In genomic region chr7:137981175-137981574, GRCh38 we compare ENCODE assay signal across 10 cellular contexts. TPM values are rescaled to one million over a fixed set of nuclear protein-coding genes. Genes with fewer than 3 reads are reported as not detected.
DNase-seq lines count a peak whose midpoint lies in the region; TF ChIP-seq lines count a peak whose summit lies in the region.
"Had no signal": no experiment of that assay in that cellular context is flagged by ENCODE, and none has a peak within 500 bp of the region (broad histone marks: within the 10 kb centered on the region; RNA-seq: fewer than 3 reads in every experiment).

No MANE protein-coding gene starts in this region.

- H2AFZ ChIP-seq in trophoblast cell (ENCODE audit: insufficient read depth, low read length, poor library complexity), result no peak overlapping the region

- no peak overlapping the region for H4K12ac ChIP-seq in trophoblast cell (ENCODE audit: low read depth, low read length)

- peaks cover 34% of the 10 kb centered on the region for H3K79me2 ChIP-seq in trophoblast cell (ENCODE audit: control insufficient read depth, insufficient read depth, low read length, poor library complexity)

- no peak overlapping the region for H3K4me2 ChIP-seq in trophoblast cell (ENCODE audit: low read length)

- peaks cover 25% of the 10 kb centered on the region for H3K36me3 ChIP-seq in brain microvascular endothelial cell (replicated peaks)
- peaks cover 9 to 11% of the 10 kb centered on the region in 2 experiments for H3K36me3 ChIP-seq in trophoblast cell (ENCODE audit: control insufficient read depth in 1 of 2, insufficient read depth in 2 of 2, low read length in 2 of 2)
- H3K36me3 ChIP-seq: HAP-1 had no signal

- no peak overlapping the region for H2BK120ac ChIP-seq in trophoblast cell (ENCODE audit: insufficient read depth, low read length, poor library complexity)

- no peak overlapping the region for H3K23ac ChIP-seq in trophoblast cell (ENCODE audit: low read length)

- TF ChIP-seq CTCF in AG10803 (conservative IDR thresholded peaks at IDR 0.05; ENCODE audit: low read length), result no peak
- TF ChIP-seq CTCF in brain microvascular endothelial cell (IDR thresholded peaks at IDR 0.05; ENCODE audit: low read depth, low read length, missing control alignments), result no peak
- no peak for TF ChIP-seq CTCF in GM13977 (IDR thresholded peaks at IDR 0.05; ENCODE audit: extremely low read depth, insufficient read depth, missing control alignments)

- no peaks in the 10 kb centered on the region for H3K9me3 ChIP-seq in trophoblast cell (ENCODE audit: insufficient read depth, low read depth, low read length)
- H3K9me3 ChIP-seq: HAP-1 had no signal

- H3K14ac ChIP-seq in trophoblast cell (ENCODE audit: low read length), result no peak overlapping the region

- peaks cover 16% of the 10 kb centered on the region for H3K79me1 ChIP-seq in trophoblast cell (ENCODE audit: low read length)

- no peak overlapping the region for H3K18ac ChIP-seq in trophoblast cell (ENCODE audit: low read length)

- in situ Hi-C loops in brain microvascular endothelial cell (cut with HindIII; ENCODE audit: low pct_ligation_motif_present, low sequenced_read_pairs), result no loop called here
- in situ Hi-C loops in GM13977 (cut with MboI; ENCODE audit: low pct_unique_long_range_greater_than_20kb, low sequenced_read_pairs, unreplicated experiment), result no loop called here

- no peak overlapping the region for H2AK5ac ChIP-seq in trophoblast cell (ENCODE audit: low read length)

- H3K27me3 ChIP-seq in brain microvascular endothelial cell (replicated peaks) (no peaks in the 10 kb centered on the region), trophoblast cell (ENCODE audit: insufficient read depth, low read length) (no peaks in the 10 kb centered on the region)

- no peak overlapping the region for H2BK12ac ChIP-seq in trophoblast cell (ENCODE audit: low read length)

- peak; percentile 26 for DNase-seq in AG10803 (ENCODE audit: low read depth)
- DNase-seq in HCEC 1CT, result peak; percentile 42
- no peak for DNase-seq in brain microvascular endothelial cell
- peak in 1 of 2 donors; percentile 49 for DNase-seq in trophoblast cell
- no peak for DNase-seq in cortex of kidney (lab: John Stamatoyannopoulos, UW)
- DNase-seq in stimulated activated CD4-positive, alpha-beta T cell treated with anti-CD3 and anti-CD28 coated beads, Interleukin-15, amount 100 ng/mL, for 24 hours, result no peak
- DNase-seq in GM13977 (ENCODE audit: low spot score), result no peak
- no peak for DNase-seq in NCI-H226
- DNase-seq: SW 1271 had no signal

- no peak overlapping the region for H4K8ac ChIP-seq in trophoblast cell (ENCODE audit: low read depth, low read length)

- peak overlapping the region; percentile 97 for H3K27ac ChIP-seq in brain microvascular endothelial cell
- H3K27ac ChIP-seq in trophoblast cell (ENCODE audit: low read depth, low read length), result peak overlapping the region; percentile 9

- H3K4me1 ChIP-seq in trophoblast cell (ENCODE audit: control insufficient read depth in 1 of 2, insufficient read depth in 2 of 2, low read length in 2 of 2), result peaks cover 40 to 65% of the 10 kb centered on the region in 2 experiments
- H3K4me1 ChIP-seq: HAP-1 had no signal

- no peak overlapping the region for H4K91ac ChIP-seq in trophoblast cell (ENCODE audit: low read depth, low read length)

- H3K9ac ChIP-seq in trophoblast cell (ENCODE audit: low read length), result no peak overlapping the region

- H3K4me3 ChIP-seq in AG10803 (ENCODE audit: low read length) (no peak overlapping the region), brain microvascular endothelial cell (ENCODE audit: low read depth, low read length) (no peak overlapping the region), trophoblast cell (ENCODE audit: low read depth, low read length) (no peak overlapping the region)
- H3K4me3 ChIP-seq: HAP-1 had no signal

- peak overlapping the region; percentile 16 for H2BK5ac ChIP-seq in trophoblast cell (ENCODE audit: low read depth, low read length, poor library complexity)

- H3K4ac ChIP-seq in trophoblast cell (ENCODE audit: low read depth, low read length), result peak overlapping the region; percentile 92

RNA-seq across cellular contexts. Expression of gene CREB3L2, which starts 20.7 kb away (rescaled TPM):
- polyA plus RNA-seq in trophoblast cell (2013), result 134 and 136 TPM in 2 replicates

Comparison
In these comparisons a context has a peak if more than half of its experiments do, and no peak if none do; other contexts are left out.
1. DNase-seq: peak in AG10803 (single experiment) and HCEC 1CT (single experiment); none in brain microvascular endothelial cell (single experiment), cortex of kidney (single experiment), stimulated activated CD4-positive, alpha-beta T cell treated with anti-CD3 and anti-CD28 coated beads, Interleukin-15, amount 100 ng/mL, for 24 hours (single experiment), GM13977 (single experiment) and NCI-H226 (single experiment).